9 cellular contexts compared by ENCODE assay signal in genomic region chr3:67685499-67685898, GRCh38. TPM values are rescaled to one million over a fixed set of nuclear protein-coding genes. Genes with fewer than 3 reads are reported as not detected.
DNase-seq lines count a peak whose midpoint lies in the region; ATAC-seq and TF ChIP-seq lines count a peak whose summit lies in the region.
"Had no signal": no experiment of that assay in that cellular context is flagged by ENCODE, and none has a peak within 500 bp of the region (broad histone marks: within the 10 kb centered on the region; RNA-seq: fewer than 3 reads in every experiment).

No MANE protein-coding gene starts in this region.

- POLR2A ChIA-PET in PC-9 (lab: Charles Lee; ENCODE audit: unreplicated experiment): no interaction called here

- no peak overlapping the region for H3K9ac ChIP-seq in KMS-11

- H3K9me3 ChIP-seq in mucosa of descending colon (no peaks in the 10 kb centered on the region), PC-9 (ENCODE audit: insufficient read depth, low read depth) (no peaks in the 10 kb centered on the region)

- ATAC-seq in GM18870 (IDR thresholded peaks at IDR 0.05; ENCODE audit: unreplicated experiment) (peak; percentile 100), GM21786 (IDR thresholded peaks at IDR 0.05; ENCODE audit: unreplicated experiment) (peak; percentile 98), mucosa of descending colon (peak; percentile 72)
- ATAC-seq: sciatic nerve had no signal

- H3K36me3 ChIP-seq in KMS-11 (ENCODE audit: insufficient read depth): no peaks in the 10 kb centered on the region
- H3K36me3 ChIP-seq in mucosa of descending colon (ENCODE audit: low read depth): no peaks in the 10 kb centered on the region
- no peaks in the 10 kb centered on the region for H3K36me3 ChIP-seq in PC-9 (ENCODE audit: low read depth)

- H3K4me3 ChIP-seq in KMS-11 (IDR thresholded peaks at IDR 0.05; ENCODE audit: insufficient read depth, low read depth, low read length) (no peak overlapping the region), mucosa of descending colon (no peak overlapping the region), PC-9 (no peak overlapping the region)

- peak overlapping the region; percentile 51 for H3K4me2 ChIP-seq in KMS-11
- H3K4me2 ChIP-seq in PC-9: no peak overlapping the region

- H3K9me2 ChIP-seq in PC-9 (ENCODE audit: insufficient read depth): no peaks in the 10 kb centered on the region

- H3K27me3 ChIP-seq in KMS-11 (ENCODE audit: insufficient read depth, low read depth): no peaks in the 10 kb centered on the region
- H3K27me3 ChIP-seq in PC-9 (ENCODE audit: insufficient read depth, low read depth): no peaks in the 10 kb centered on the region

- DNase-seq in mucosa of descending colon (no peak), LoVo (ENCODE audit: low spot score) (no peak), PC-9 (no peak), NCI-H774 (lab: John Stamatoyannopoulos, UW) (no peak), caudate nucleus (lab: John Stamatoyannopoulos, UW) (no peak)

- peaks cover 28% of the 10 kb centered on the region for H3K4me1 ChIP-seq in KMS-11 (ENCODE audit: low read depth, poor library complexity, severe bottlenecking)
- H3K4me1 ChIP-seq in mucosa of descending colon (ENCODE audit: low read depth): no peaks in the 10 kb centered on the region
- H3K4me1 ChIP-seq in PC-9 (replicated peaks; ENCODE audit: insufficient read depth): no peaks in the 10 kb centered on the region

- H2AFZ ChIP-seq in KMS-11 (ENCODE audit: low read depth): peak overlapping the region; percentile 22; the same call in 1 of the 2 replicates
- H2AFZ ChIP-seq in PC-9: no peak overlapping the region

- intact Hi-C loops in mucosa of descending colon (cut with DNase I, micrococcal nuclease): no loop called here
- intact Hi-C loops in PC-9 (cut with micrococcal nuclease; ENCODE audit: unreplicated experiment): no loop called here

- H3K27ac ChIP-seq in KMS-11: peak overlapping the region; percentile 26; the same call in 1 of the 2 replicates
- no peak overlapping the region for H3K27ac ChIP-seq in PC-9
- no peak overlapping the region for H3K27ac ChIP-seq in caudate nucleus (ENCODE audit: low read depth, low read length)

- no TSS peak for BruUV-seq in PC-9 (replicated peaks; lab: Mats Ljungman, UMichigan)

- H4K20me1 ChIP-seq in KMS-11 (ENCODE audit: insufficient read depth) (no peaks in the 10 kb centered on the region), PC-9 (ENCODE audit: insufficient read depth) (no peaks in the 10 kb centered on the region)

- H3F3A ChIP-seq in PC-9 (ENCODE audit: insufficient read depth, low read depth): no peaks in the 10 kb centered on the region

- CTCF ChIA-PET in PC-9 (lab: Charles Lee): no interaction called here

- H3K79me2 ChIP-seq in KMS-11 (ENCODE audit: insufficient read depth, low read depth) (no peaks in the 10 kb centered on the region), PC-9 (ENCODE audit: low read depth) (no peaks in the 10 kb centered on the region)

- TF ChIP-seq CTCF in KMS-11 (conservative IDR thresholded peaks at IDR 0.05; ENCODE audit: low read depth, low read length) (no peak), mucosa of descending colon (IDR thresholded peaks at IDR 0.05) (no peak), PC-9 (conservative IDR thresholded peaks at IDR 0.05) (no peak)

RNA-seq across cellular contexts. Expression of gene SUCLG2, which starts 31.1 kb away (rescaled TPM):
- total RNA-seq in mucosa of descending colon (100 to 1,000 TPM; 136 to 238 (median 153) TPM), PC-9 (2021) (46.6 and 59.4 TPM in 2 replicates)
